31 cellular contexts compared by ENCODE assay signal in the genomic region with DNA sequence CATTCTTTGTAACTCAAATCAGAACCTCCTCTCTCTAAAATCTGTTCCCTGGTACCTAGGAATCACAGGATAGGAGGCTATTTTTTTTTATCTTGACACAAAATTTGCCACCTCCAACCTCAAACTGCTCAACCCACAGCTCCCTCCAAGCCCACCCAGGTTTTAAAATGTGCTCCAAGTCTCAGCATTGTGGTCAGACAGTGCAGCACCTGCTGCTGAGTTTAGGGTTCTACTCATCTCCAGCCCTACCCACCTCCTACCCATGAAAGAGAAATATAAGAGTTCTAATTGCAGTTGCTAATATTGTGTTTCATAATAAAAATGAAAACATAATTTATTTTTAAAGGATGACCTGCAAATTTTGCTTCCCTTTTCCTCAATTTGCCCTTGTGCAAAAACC.
"Had no signal": no experiment of that assay in that cellular context is flagged by ENCODE, and none has a peak within 500 bp of the region (broad histone marks: within the 10 kb centered on the region; RNA-seq: fewer than 3 reads in every experiment).

No MANE protein-coding gene starts in this region.

- H3K9me3 ChIP-seq: body of pancreas, SJCRH30 had no signal

- H3K27me3 Mint-ChIP-seq: activated naive CD8-positive, alpha-beta T cell treated with anti-CD3 and anti-CD28 coated beads, Interleukin-2, amount 10 ng/mL, durations not matched to agents 7 days and 5 days had no signal

- H3K36me3 ChIP-seq: SJCRH30, WERI-Rb-1 had no signal

- H3K4me3 Mint-ChIP-seq: activated CD8-positive, alpha-beta T cell treated with anti-CD3 and anti-CD28 coated beads, Interleukin-2, amount 10 ng/mL, durations not matched to agents 7 days and 5 days; activated naive CD4-positive, alpha-beta T cell treated with anti-CD3 and anti-CD28 coated beads, Interleukin-2, amount 50 U/mL, for 24 hours; activated naive CD8-positive, alpha-beta T cell treated with anti-CD3 and anti-CD28 coated beads, Interleukin-2, amount 10 ng/mL, durations not matched to agents 7 days and 5 days; activated T-cell treated with anti-CD3 and anti-CD28 coated beads, Interleukin-2, amount 50 U/mL, for 24 hours; IgD-negative memory B cell had no signal

- H3K27ac Mint-ChIP-seq: activated CD8-positive, alpha-beta T cell treated with anti-CD3 and anti-CD28 coated beads, Interleukin-2, amount 10 ng/mL, durations not matched to agents 7 days and 5 days; activated naive CD4-positive, alpha-beta T cell treated with anti-CD3 and anti-CD28 coated beads, Interleukin-2, amount 50 U/mL, for 24 hours; activated naive CD8-positive, alpha-beta T cell treated with anti-CD3 and anti-CD28 coated beads, Interleukin-2, amount 10 ng/mL, durations not matched to agents 7 days and 5 days; activated T-cell treated with anti-CD3 and anti-CD28 coated beads, Interleukin-2, amount 50 U/mL, for 24 hours; activated T-helper 2 cell treated with anti-CD3 and anti-CD28 coated beads, Interferon-gamma antibody, Interleukin-2, Interleukin-4, amounts not matched to agents 10 μg/mL and 5 μg/mL and 100 μg/mL, durations not matched to agents 14 hours and 24 hours and 36 hours; IgD-negative memory B cell had no signal

- H3K9me3 Mint-ChIP-seq: activated naive CD8-positive, alpha-beta T cell treated with anti-CD3 and anti-CD28 coated beads, Interleukin-2, amount 10 ng/mL, durations not matched to agents 7 days and 5 days; activated T-cell treated with anti-CD3 and anti-CD28 coated beads, Interleukin-2, amount 50 U/mL, for 24 hours; activated T-helper 2 cell treated with anti-CD3 and anti-CD28 coated beads, Interferon-gamma antibody, Interleukin-2, Interleukin-4, amounts not matched to agents 10 μg/mL and 5 μg/mL and 100 μg/mL, durations not matched to agents 14 hours and 24 hours and 36 hours; IgD-negative memory B cell had no signal

- H3K4me1 Mint-ChIP-seq: activated naive CD4-positive, alpha-beta T cell treated with anti-CD3 and anti-CD28 coated beads, Interleukin-2, amount 50 U/mL, for 24 hours; activated naive CD8-positive, alpha-beta T cell treated with anti-CD3 and anti-CD28 coated beads, Interleukin-2, amount 10 ng/mL, durations not matched to agents 7 days and 5 days; IgD-negative memory B cell had no signal

- H3K4me1 ChIP-seq: body of pancreas, SJCRH30 had no signal

- H3K36me3 Mint-ChIP-seq: activated naive CD4-positive, alpha-beta T cell treated with anti-CD3 and anti-CD28 coated beads, Interleukin-2, amount 50 U/mL, for 24 hours; activated naive CD8-positive, alpha-beta T cell treated with anti-CD3 and anti-CD28 coated beads, Interleukin-2, amount 10 ng/mL, durations not matched to agents 7 days and 5 days; IgD-negative memory B cell had no signal

- ATAC-seq: activated CD8-positive, alpha-beta T cell treated with anti-CD3 and anti-CD28 coated beads, Interleukin-2, amount 10 ng/mL, durations not matched to agents 7 days and 5 days; body of pancreas; Panc1 had no signal

- DNase-seq: activated CD4-positive, alpha-beta T cell treated with anti-CD3 and anti-CD28 coated beads for 1 hour; activated CD4-positive, alpha-beta T cell treated with anti-CD3 and anti-CD28 coated beads for 48 hours; activated CD4-positive, alpha-beta T cell treated with anti-CD3 and anti-CD28 coated beads, Interleukin-2, amount 50 U/mL, for 4 hours; activated CD4-positive, CD25-positive, alpha-beta regulatory T cell; activated CD8-positive, alpha-beta T cell treated with anti-CD3 and anti-CD28 coated beads, Interleukin-2, amount 10 ng/mL, durations not matched to agents 7 days and 5 days; activated gamma-delta T cell; activated naive CD4-positive, alpha-beta T cell treated with Interleukin-2 at 50 U/mL for 16 hours; activated naive CD8-positive, alpha-beta T cell treated with anti-CD3 and anti-CD28 coated beads, Interleukin-2, amount 10 ng/mL, durations not matched to agents 7 days and 5 days; activated T-cell treated with anti-CD3 and anti-CD28 coated beads, Interleukin-2, amount 50 U/mL, for 24 hours; body of pancreas; caudate nucleus; Kasumi-1; KBM-7; MM.1S; MV-4-11; NCI-H1092; NCI-H1436 treated with DMSO at 0.1 percent for 48 hours; NCI-H1694 treated with DMSO at 0.1 percent for 48 hours; NCI-H2029; NCI-H345; NCI-H524 treated with DMSO at 0.1 percent for 48 hours; NK-92 treated with Interleukin-12 subunit alpha and Interleukin-12 subunit beta, amount 100 ng/mL, for 24 hours; SHP77; SJCRH30; T1000; WERI-Rb-1 had no signal

- H3K4me3 ChIP-seq: body of pancreas, SJCRH30, SK-N-MC had no signal

- H3K27ac ChIP-seq: body of pancreas, SJCRH30, SK-N-MC, WERI-Rb-1 had no signal

- H3K27me3 ChIP-seq: body of pancreas had no signal
